19 cellular contexts compared by ENCODE assay signal in the genomic region with DNA sequence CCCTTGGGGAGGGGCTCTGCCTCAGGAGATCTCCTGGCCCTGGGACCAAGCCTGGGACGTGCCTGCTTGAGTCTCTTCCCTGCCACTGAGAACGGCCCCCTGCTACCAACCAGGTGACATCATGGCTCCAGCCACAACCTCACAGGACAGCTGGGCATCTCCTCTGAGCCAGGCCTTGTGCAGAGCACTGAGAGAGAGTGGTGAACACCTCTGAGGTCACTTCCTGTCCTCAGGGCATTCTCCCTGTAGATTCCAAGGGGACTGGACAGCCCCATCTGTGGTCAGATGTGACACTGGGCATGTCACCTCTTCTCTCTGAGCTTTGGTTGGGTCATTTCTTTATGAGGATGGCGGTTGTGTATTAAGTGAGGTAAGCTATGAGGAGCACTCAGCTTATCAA.
"Had no signal": no experiment of that assay in that cellular context is flagged by ENCODE, and none has a peak within 500 bp of the region (broad histone marks: within the 10 kb centered on the region; RNA-seq: fewer than 3 reads in every experiment).

No MANE protein-coding gene starts in this region.

- H3K4me1 Mint-ChIP-seq: brain had no signal

- H3K4me3 Mint-ChIP-seq: activated naive CD8-positive, alpha-beta T cell; brain; natural killer cell treated with Interleukin-12 subunit alpha and Interleukin-12 subunit beta and Interleukin-15 and Interleukin-18, amount 100 ng/mL, for 72 hours had no signal

- H3K9me3 Mint-ChIP-seq: natural killer cell treated with Interleukin-12 subunit alpha and Interleukin-12 subunit beta and Interleukin-15 and Interleukin-18, amount 100 ng/mL, for 72 hours had no signal

- H3K36me3 Mint-ChIP-seq: activated naive CD8-positive, alpha-beta T cell; brain; natural killer cell treated with Interleukin-12 subunit alpha and Interleukin-12 subunit beta and Interleukin-15 and Interleukin-18, amount 100 ng/mL, for 72 hours had no signal

- DNase-seq: activated CD4-positive, alpha-beta T cell treated with anti-CD3 and anti-CD28 coated beads for 4 hours; activated CD4-positive, alpha-beta T cell treated with anti-CD3 and anti-CD28 coated beads, Interleukin-2, amount 50 U/mL, for 48 hours; activated CD8-positive, alpha-beta memory T cell treated with anti-CD3 and anti-CD28 coated beads for 24 hours; activated effector memory CD4-positive, alpha-beta T cell treated with Interleukin-2 at 50 U/mL for 16 hours; activated naive CD4-positive, alpha-beta T cell treated with Interleukin-2 at 50 U/mL for 16 hours; dorsolateral prefrontal cortex; effector memory CD4-positive, alpha-beta T cell; erythroblast; gastrocnemius medialis; glutamatergic neuron; left cardiac atrium; left ventricle myocardium superior; mucosa of descending colon; right cardiac atrium; stimulated activated CD4-positive, alpha-beta T cell treated with anti-CD3 and anti-CD28 coated beads, Interleukin-15, amount 100 ng/mL, for 24 hours; stimulated activated naive CD4-positive, alpha-beta T cell treated with Interleukin-2 at 50 U/mL for 16 hours had no signal

- H3K27ac Mint-ChIP-seq: activated naive CD8-positive, alpha-beta T cell; brain; natural killer cell treated with Interleukin-12 subunit alpha and Interleukin-12 subunit beta and Interleukin-15 and Interleukin-18, amount 100 ng/mL, for 72 hours had no signal
